In genomic region chr2:28343971-28344715, GRCh38 we compare ENCODE assay signal across 1 cellular context.
TF ChIP-seq lines count a peak whose summit lies in the region.

No MANE protein-coding gene starts in this region.

TF ChIP-seq in HepG2, 621 proteins besides CTCF, POLR2A, EP300 and RAD21 (continued from another document):
- TF ChIP-seq ZBTB39 (CRISPR knock-in tag; IDR thresholded peaks at IDR 0.05), result no peak
- TF ChIP-seq HHEX (CRISPR knock-in tag; IDR thresholded peaks at IDR 0.05), result no peak
